18 cellular contexts compared by ENCODE assay signal in genomic region chr10:30722956-30723355, GRCh38.
"Had no signal": no experiment of that assay in that cellular context is flagged by ENCODE, and none has a peak within 500 bp of the region (broad histone marks: within the 10 kb centered on the region; RNA-seq: fewer than 3 reads in every experiment).

No MANE protein-coding gene starts in this region.

- DNase-seq: activated CD4-positive, alpha-beta T cell treated with anti-CD3 and anti-CD28 coated beads for 48 hours; activated CD8-positive, alpha-beta T cell treated with anti-CD3 and anti-CD28 coated beads, Interleukin-2, amount 10 ng/mL, durations not matched to agents 7 days and 5 days; activated naive CD4-positive, alpha-beta T cell treated with anti-CD3 and anti-CD28 coated beads, Interleukin-2, amount 10 ng/mL, durations not matched to agents 7 days and 5 days; adrenal gland; central memory CD4-positive, alpha-beta T cell; effector CD8-positive, alpha-beta T cell; hippocampal formation; posterior cingulate gyrus; transverse colon had no signal

- H3K27ac Mint-ChIP-seq: activated naive CD4-positive, alpha-beta T cell treated with anti-CD3 and anti-CD28 coated beads, Interleukin-2, amount 10 ng/mL, durations not matched to agents 7 days and 5 days; activated T-helper 17 cell treated with anti-CD3 and anti-CD28 coated beads, Interleukin-2, amount 50 U/mL, for 72 hours; mesothelial cell of epicardium had no signal

- H3K9me3 ChIP-seq: adrenal gland, gastroesophageal sphincter, neutrophil, right atrium auricular region, transverse colon had no signal

- H3K4me1 ChIP-seq: adrenal gland, right atrium auricular region had no signal

- H3K4me3 Mint-ChIP-seq: activated CD8-positive, alpha-beta T cell treated with anti-CD3 and anti-CD28 coated beads, Interleukin-2, amount 10 ng/mL, durations not matched to agents 7 days and 5 days; activated naive CD4-positive, alpha-beta T cell treated with anti-CD3 and anti-CD28 coated beads, Interleukin-2, amount 10 ng/mL, durations not matched to agents 7 days and 5 days; activated T-helper 17 cell treated with anti-CD3 and anti-CD28 coated beads, Interleukin-2, amount 50 U/mL, for 72 hours; mesothelial cell of epicardium had no signal

- H3K4me3 ChIP-seq: adrenal gland, coronary artery, gastroesophageal sphincter, right atrium auricular region, skin epidermis, transverse colon had no signal

- H3K27me3 ChIP-seq: adrenal gland, gastroesophageal sphincter, right atrium auricular region, transverse colon had no signal

- ATAC-seq: activated CD8-positive, alpha-beta T cell treated with anti-CD3 and anti-CD28 coated beads, Interleukin-2, amount 10 ng/mL, durations not matched to agents 7 days and 5 days; activated T-helper 17 cell treated with anti-CD3 and anti-CD28 coated beads, Interleukin-2, amount 50 U/mL, for 72 hours; gastroesophageal sphincter had no signal

- H3K9me3 Mint-ChIP-seq: activated naive CD4-positive, alpha-beta T cell treated with anti-CD3 and anti-CD28 coated beads, Interleukin-2, amount 10 ng/mL, durations not matched to agents 7 days and 5 days; activated T-helper 17 cell treated with anti-CD3 and anti-CD28 coated beads, Interleukin-2, amount 50 U/mL, for 72 hours; mesothelial cell of epicardium had no signal

- H3K36me3 Mint-ChIP-seq: activated naive CD4-positive, alpha-beta T cell treated with anti-CD3 and anti-CD28 coated beads, Interleukin-2, amount 10 ng/mL, durations not matched to agents 7 days and 5 days; mesothelial cell of epicardium had no signal

- H3K27ac ChIP-seq: adrenal gland, coronary artery, epithelial cell of prostate, gastroesophageal sphincter, neutrophil, right atrium auricular region, skin epidermis, transverse colon, VCaP had no signal

- H3K36me3 ChIP-seq: adrenal gland, gastroesophageal sphincter, neutrophil, right atrium auricular region, transverse colon had no signal

- H3K4me1 Mint-ChIP-seq: activated T-helper 17 cell treated with anti-CD3 and anti-CD28 coated beads, Interleukin-2, amount 50 U/mL, for 72 hours; mesothelial cell of epicardium had no signal

- H3K27me3 Mint-ChIP-seq: activated T-helper 17 cell treated with anti-CD3 and anti-CD28 coated beads, Interleukin-2, amount 50 U/mL, for 72 hours had no signal
